ENCODE assay signal across 22 cellular contexts in the genomic region with DNA sequence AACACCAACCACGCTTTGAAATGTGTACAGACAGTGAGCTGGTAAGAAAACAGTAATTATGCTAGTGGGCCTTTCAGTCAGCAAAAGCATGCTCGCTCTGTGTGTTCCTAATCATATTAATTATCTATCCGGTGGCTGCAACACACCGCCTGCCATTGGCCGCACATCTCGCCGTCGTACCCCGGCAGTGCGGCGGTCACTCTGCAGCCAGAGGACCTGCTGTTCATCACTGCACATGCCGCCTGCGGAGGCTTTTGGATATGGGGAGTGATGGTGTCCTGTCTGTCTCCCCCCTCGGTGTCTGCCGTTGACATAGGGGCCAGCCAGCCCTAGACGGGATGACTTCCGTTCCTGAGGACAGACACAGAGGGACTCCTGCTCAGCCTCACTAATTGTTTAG.
"Had no signal": no experiment of that assay in that cellular context is flagged by ENCODE, and none has a peak within 500 bp of the region (broad histone marks: within the 10 kb centered on the region; RNA-seq: fewer than 3 reads in every experiment).

No MANE protein-coding gene starts in this region.

- H3K4me3 ChIP-seq: dorsolateral prefrontal cortex, esophagus muscularis mucosa, gastrocnemius medialis, lung, psoas muscle, right lobe of liver, tibial artery, upper lobe of right lung, vagina had no signal

- H3K9me3 ChIP-seq: esophagus muscularis mucosa, gastrocnemius medialis, psoas muscle, right lobe of liver, tibial artery, upper lobe of right lung, vagina had no signal

- H3K27me3 ChIP-seq: dorsolateral prefrontal cortex, esophagus muscularis mucosa, gastrocnemius medialis, right lobe of liver, tibial artery, upper lobe of right lung, vagina had no signal

- ATAC-seq: gastrocnemius medialis; left colon; left ventricle myocardium superior; natural killer cell treated with Interleukin-12 subunit alpha and Interleukin-12 subunit beta and Interleukin-15 and Interleukin-18, amount 100 ng/mL, for 72 hours; right lobe of liver; stimulated activated memory B cell treated with anti-CD40 and anti-IgM and Interleukin-4, amounts not matched to agents 10 μg/mL and 1 μg/mL and 100 μg/mL, for 72 hours; upper lobe of right lung had no signal

- DNase-seq: cortex of kidney; effector memory CD4-positive, alpha-beta T cell; immature natural killer cell; kidney; left colon; left ventricle myocardium superior; mesenchymal stem cell; midbrain; psoas muscle; right lobe of liver; stimulated activated CD4-positive, alpha-beta T cell treated with anti-CD3 and anti-CD28 coated beads, Interleukin-4, amount 100 ng/mL, for 24 hours; tibial artery; upper lobe of right lung had no signal

- H3K4me1 ChIP-seq: esophagus muscularis mucosa, parathyroid adenoma, psoas muscle, right lobe of liver, tibial artery, upper lobe of right lung, vagina had no signal

- H3K27ac ChIP-seq: dorsolateral prefrontal cortex, epithelial cell of prostate, esophagus muscularis mucosa, parathyroid adenoma, right lobe of liver, tibial artery, upper lobe of right lung, vagina had no signal
